Comparison of ENCODE assay signal across 18 cellular contexts in genomic region chr20:57600324-57601210, GRCh38. TPM values are rescaled to one million over a fixed set of nuclear protein-coding genes. Genes with fewer than 3 reads are reported as not detected.
DNase-seq lines count a peak whose midpoint lies in the region; ATAC-seq, FAIRE-seq and TF ChIP-seq lines count a peak whose summit lies in the region.
"Had no signal": no experiment of that assay in that cellular context is flagged by ENCODE, and none has a peak within 500 bp of the region (broad histone marks: within the 10 kb centered on the region; RNA-seq: fewer than 3 reads in every experiment).

No MANE protein-coding gene starts in this region.

- 82% methylated on average over 11 of the region's 12 CpGs for WGBS in A549 (ENCODE audit: missing lambda C conversion rate)
- WGBS in lower leg skin, 2 donors = 79 to 82% methylated on average over 12 of the region's 12 CpGs

- H3K79me2 ChIP-seq in Karpas-422 (ENCODE audit: low read length) = no peaks in the 10 kb centered on the region

- TF ChIP-seq RAD21 in A549 (conservative IDR thresholded peaks at IDR 0.05 in 1 of 2, IDR thresholded peaks at IDR 0.05 in 1 of 2) = no peak

- H2AFZ ChIP-seq in Karpas-422 (ENCODE audit: low read length) = no peak overlapping the region

- no peak for FAIRE-seq in A549 (lab: Jason Lieb, UNC)

- H3K4me2 ChIP-seq in A549 (no peak overlapping the region), Karpas-422 (ENCODE audit: low read depth, low read length, poor library complexity, severe bottlenecking) (no peak overlapping the region)

- CTCF ChIA-PET in A549 (lab: Yijun Ruan, JAX) = interaction anchor here (0.6 to 11.9 kb wide), 10 partner anchors 8 to 609 kb away, joined by 3 to 388 read pairs (median 6); no protein-coding TSS in a partner anchor

- H3K9me3 ChIP-seq in A549 (no peaks in the 10 kb centered on the region), Karpas-422 (ENCODE audit: low read length) (no peaks in the 10 kb centered on the region)
- H3K9me3 ChIP-seq: Caco-2, SJCRH30 had no signal

- intact Hi-C loops in lower leg skin (cut with DNase I; ENCODE audit: low total_unique reads) = no loop called here

- DNase-seq in A549 (ENCODE audit: low read depth in 1 of 2, low spot score in 1 of 2) (peak in 1 of 2 experiments; percentile 23), Karpas-422 (peak; percentile 61), epithelial cell of esophagus (ENCODE audit: low read depth) (peak; percentile 6), lower leg skin (ENCODE audit: low spot score in 2 of 2) (no peak), NCI-H1694 (lab: John Stamatoyannopoulos, UW) (no peak)
- DNase-seq: amniotic stem cell, Caco-2, KG1, NCI-H2227 treated with DMSO at 0.1 percent for 48 hours, SJCRH30 had no signal

- H3K9ac ChIP-seq in Karpas-422 (ENCODE audit: low read length) = no peak overlapping the region

- H3K27me3 ChIP-seq in Karpas-422 (ENCODE audit: low read length) = no peaks in the 10 kb centered on the region
- H3K27me3 ChIP-seq: SJCRH30 had no signal

- H3K27ac ChIP-seq in A549 = peak overlapping the region in 1 of 2 experiments; percentile 66; a peak in 2 of 6 replicates
- no peak overlapping the region for H3K27ac ChIP-seq in Karpas-422 (ENCODE audit: low read length)
- H3K27ac ChIP-seq: SJCRH30 had no signal

- TF ChIP-seq EP300 in A549 (IDR thresholded peaks at IDR 0.05) = no peak

- TF ChIP-seq POLR2A in A549 (IDR thresholded peaks at IDR 0.05; ENCODE audit: low read length) (no peak), lower leg skin (IDR thresholded peaks at IDR 0.05) (no peak)

- no peak for TF ChIP-seq CTCF in A549 (IDR thresholded peaks at IDR 0.05)
- no peak for TF ChIP-seq CTCF in epithelial cell of esophagus (IDR thresholded peaks at IDR 0.05; ENCODE audit: insufficient read depth, low read depth, low read length, missing control alignments)
- no peak for TF ChIP-seq CTCF in lower leg skin (IDR thresholded peaks at IDR 0.05)

- no peak overlapping the region for H3K4me3 ChIP-seq in A549
- no peak overlapping the region for H3K4me3 ChIP-seq in Karpas-422 (ENCODE audit: low read length)
- no peak overlapping the region for H3K4me3 ChIP-seq in epithelial cell of esophagus (ENCODE audit: low read length)
- H3K4me3 ChIP-seq in lower leg skin (ENCODE audit: low read depth, poor library complexity, severe bottlenecking) = no peak overlapping the region
- H3K4me3 ChIP-seq: SJCRH30 had no signal

- no peaks in the 10 kb centered on the region for H3K36me3 ChIP-seq in Karpas-422 (ENCODE audit: insufficient read depth, low read length)
- H3K36me3 ChIP-seq: SJCRH30 had no signal

- POLR2A ChIA-PET in A549 (lab: Yijun Ruan, JAX) = interaction anchor here (0.6 to 1.1 kb wide), 2 partner anchors 34 to 98 kb away, joined by 3 to 4 read pairs; no protein-coding TSS in a partner anchor

- H3K9me2 ChIP-seq in Karpas-422 (replicated peaks; ENCODE audit: insufficient read depth, low read length) = no peaks in the 10 kb centered on the region

- H4K20me1 ChIP-seq in Karpas-422 (ENCODE audit: insufficient read depth, low read depth, low read length) = no peaks in the 10 kb centered on the region

- ATAC-seq in A549 (no peak), GM19023 (IDR thresholded peaks at IDR 0.05; ENCODE audit: unreplicated experiment) (peak; percentile 42), GM18858 (IDR thresholded peaks at IDR 0.05; ENCODE audit: unreplicated experiment) (no peak), HG02973 (IDR thresholded peaks at IDR 0.05; ENCODE audit: unreplicated experiment) (no peak)

- H3K4me1 ChIP-seq in A549 = peaks cover 12% of the 10 kb centered on the region; the same call in 1 of the 3 replicates
- peaks cover 23% of the 10 kb centered on the region for H3K4me1 ChIP-seq in Karpas-422 (ENCODE audit: low read length)
- H3K4me1 ChIP-seq: SJCRH30 had no signal

TF ChIP-seq in A549, 52 proteins besides CTCF, POLR2A, EP300 and RAD21:
- peak; percentile 80 for TF ChIP-seq MAFK (IDR thresholded peaks at IDR 0.05; ENCODE audit: partially characterized antibody)
- TF ChIP-seq CBX8 (IDR thresholded peaks at IDR 0.05) = no peak
TF ChIP-seq in A549: peak in this region for 1.

RNA-seq across cellular contexts. Expression of gene ZBP1, which starts 19.7 kb away (rescaled TPM):
- not detected in 2 replicates for polyA plus RNA-seq in A549 (2011; rRNA removed)
- polyA plus RNA-seq in A549 (2012; cell fraction: cytosol; rRNA removed) = not detected in 2 replicates
- polyA plus RNA-seq in A549 (2012; cell fraction: nucleus; rRNA removed) = 0.02 and 0.05 TPM in 2 replicates
- polyA plus RNA-seq in A549 (2017; fragmentation: RNase III; extraction: RNeasy Plus Mini Kit Qiagen cat#74134 plus additional on column Dnase treatment) = 0.05 to 0.07 TPM (median 0.05 TPM) in 3 replicates
- polyA minus RNA-seq in A549 (2011; rRNA and poly(A)+ RNA removed) = not detected in 2 replicates
- 2.9 and 7.6 TPM in 2 replicates for total RNA-seq in Karpas-422 (2014; rRNA removed; shearing (Covaris generic); ENCODE audit: low replicate concordance)
- under 1 TPM in 1 of 4 donors, not detected in 3; 0.19 TPM for total RNA-seq in lower leg skin
- total RNA-seq: Caco-2, chondrocyte, H4, pulmonary artery endothelial cell had no signal
- polyA plus RNA-seq: AG04450 had no signal

RNA-seq across cellular contexts. Expression of gene PCK1, which starts 39.7 kb away (rescaled TPM):
- polyA plus RNA-seq in A549 (2011; rRNA removed) (0.12 and 0.21 TPM in 2 replicates), A549 (2017; fragmentation: RNase III; extraction: RNeasy Plus Mini Kit Qiagen cat#74134 plus additional on column Dnase treatment) (0.04 to 0.07 TPM in 2 of 3 replicates, not detected in the other)
- 0.03 TPM in 1 of 2 replicates, not detected in the other for polyA plus RNA-seq in A549 (2012; cell fraction: cytosol; rRNA removed)
- 0.05 and 0.12 TPM in 2 replicates for polyA plus RNA-seq in A549 (2012; cell fraction: nucleus; rRNA removed)
- 1.8 and 1.9 TPM in 2 replicates for polyA minus RNA-seq in A549 (2011; rRNA and poly(A)+ RNA removed)
- total RNA-seq in Karpas-422 (2014; rRNA removed; shearing (Covaris generic); ENCODE audit: low replicate concordance) = 1.2 and 2.5 TPM in 2 replicates
- 10 to 100 TPM in 1 of 4 donors, 1 to 10 TPM in 2, under 1 TPM in 1; 0.12 to 11.6 (median 2.1) TPM for total RNA-seq in lower leg skin
- total RNA-seq: Caco-2; chondrocyte; natural killer cell treated with Interleukin-12 subunit alpha and Interleukin-12 subunit beta and Interleukin-15 and Interleukin-18, amount 100 ng/mL, for 72 hours; pulmonary artery endothelial cell; SJCRH30 had no signal
- polyA plus RNA-seq: AG04450 had no signal

Comparison
In these comparisons a context has a peak if more than half of its experiments do, and no peak if none do; other contexts are left out.
1. DNase-seq: peak in Karpas-422 (single experiment) and epithelial cell of esophagus (single experiment); none in lower leg skin (0 of 2) and NCI-H1694 (single experiment).